ENCODE assay signal across 11 cellular contexts in the genomic region with DNA sequence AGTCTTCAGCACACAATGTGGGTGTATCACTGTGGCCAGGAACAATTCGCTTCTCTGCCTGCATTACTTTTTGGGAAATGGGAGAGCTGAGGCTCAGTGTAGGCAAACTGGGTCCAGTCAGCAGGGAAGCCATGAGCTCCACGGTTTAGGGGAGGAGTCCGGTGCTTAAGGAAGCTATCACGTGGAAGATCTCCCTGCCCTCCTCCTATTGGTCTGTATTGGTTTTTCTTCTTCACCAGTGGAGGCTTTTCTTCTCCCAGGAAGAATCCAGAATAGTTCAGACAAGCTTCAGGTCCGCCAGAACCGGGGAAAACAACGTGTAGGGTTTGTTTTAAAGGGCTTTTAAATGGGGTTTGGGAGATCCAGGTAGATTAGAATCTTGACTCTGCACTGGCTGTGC.
"Had no signal": no experiment of that assay in that cellular context is flagged by ENCODE, and none has a peak within 500 bp of the region (broad histone marks: within the 10 kb centered on the region; RNA-seq: fewer than 3 reads in every experiment).

No MANE protein-coding gene starts in this region.

- H3K27me3 ChIP-seq: thyroid gland had no signal

- H3K9me3 Mint-ChIP-seq: activated naive CD4-positive, alpha-beta T cell treated with anti-CD3 and anti-CD28 coated beads, Interleukin-2, amount 10 ng/mL, durations not matched to agents 7 days and 5 days; activated T-helper 17 cell treated with anti-CD3 and anti-CD28 coated beads, Interleukin-2, amount 50 U/mL, for 72 hours had no signal

- H3K4me3 Mint-ChIP-seq: activated naive CD4-positive, alpha-beta T cell treated with anti-CD3 and anti-CD28 coated beads, Interleukin-2, amount 10 ng/mL, durations not matched to agents 7 days and 5 days; activated T-helper 17 cell treated with anti-CD3 and anti-CD28 coated beads, Interleukin-2, amount 50 U/mL, for 72 hours had no signal

- H3K9me3 ChIP-seq: thyroid gland had no signal

- H3K4me1 Mint-ChIP-seq: activated T-helper 17 cell treated with anti-CD3 and anti-CD28 coated beads, Interleukin-2, amount 50 U/mL, for 72 hours had no signal

- H3K27ac Mint-ChIP-seq: activated naive CD4-positive, alpha-beta T cell treated with anti-CD3 and anti-CD28 coated beads, Interleukin-2, amount 10 ng/mL, durations not matched to agents 7 days and 5 days; activated T-helper 17 cell treated with anti-CD3 and anti-CD28 coated beads, Interleukin-2, amount 50 U/mL, for 72 hours had no signal

- H3K4me3 ChIP-seq: smooth muscle cell, thyroid gland had no signal

- H3K36me3 Mint-ChIP-seq: activated naive CD4-positive, alpha-beta T cell treated with anti-CD3 and anti-CD28 coated beads, Interleukin-2, amount 10 ng/mL, durations not matched to agents 7 days and 5 days had no signal

- H3K36me3 ChIP-seq: thyroid gland had no signal

- DNase-seq: activated CD4-positive, alpha-beta T cell treated with anti-CD3 and anti-CD28 coated beads, Interleukin-2, amount 50 U/mL, for 1 hour; activated naive CD4-positive, alpha-beta T cell treated with anti-CD3 and anti-CD28 coated beads, Interleukin-2, amount 10 ng/mL, durations not matched to agents 7 days and 5 days; activated T-cell treated with anti-CD3 and anti-CD28 coated beads for 4 hours; dermis blood vessel endothelial cell; foreskin melanocyte; midbrain; right cardiac atrium; T-helper 2 cell; thyroid gland had no signal

- H3K27ac ChIP-seq: thyroid gland had no signal
